In the genomic region with DNA sequence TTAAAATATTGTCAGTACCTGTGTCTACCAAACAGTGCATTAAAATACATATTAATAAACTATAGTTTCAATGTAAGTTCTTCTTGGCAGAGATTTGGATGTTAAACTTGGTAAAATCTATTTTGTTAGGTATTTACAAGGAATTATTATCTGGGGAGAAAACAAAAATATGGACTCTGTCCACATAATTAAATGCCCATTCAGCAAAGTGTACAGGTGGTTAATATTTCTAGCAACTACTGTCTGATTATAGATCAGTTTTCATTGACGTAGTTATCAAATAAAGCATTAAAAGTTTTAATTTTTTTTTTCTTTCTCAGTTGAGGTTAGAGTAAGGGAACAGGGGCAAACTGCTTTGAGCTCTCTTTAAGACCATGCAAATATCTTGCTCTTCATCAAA, we compare ENCODE assay signal across 27 cellular contexts.
"Had no signal": no experiment of that assay in that cellular context is flagged by ENCODE, and none has a peak within 500 bp of the region (broad histone marks: within the 10 kb centered on the region; RNA-seq: fewer than 3 reads in every experiment).

No MANE protein-coding gene starts in this region.

- H3K4me2 ChIP-seq: neural progenitor cell, smooth muscle cell had no signal

- H3K4me1 ChIP-seq: neural progenitor cell, prostate gland, right atrium auricular region, spleen, thyroid gland, upper lobe of left lung had no signal

- H3K9me3 ChIP-seq: pancreas, prostate gland, right atrium auricular region, thoracic aorta, thyroid gland, tibial nerve, upper lobe of left lung, vagina had no signal

- DNase-seq: naive thymus-derived CD4-positive, alpha-beta T cell; natural killer cell; occipital lobe; pancreas; retina; spleen; stimulated activated CD4-positive, alpha-beta T cell treated with anti-CD3 and anti-CD28 coated beads, Interleukin-12 subunit alpha, Interleukin-12 subunit beta, amount 100 ng/mL, for 4 hours; stimulated activated CD4-positive, alpha-beta T cell treated with anti-CD3 and anti-CD28 coated beads, Interleukin-1b, Interleukin-23, amount 100 ng/mL, for 48 hours; stimulated activated CD4-positive, alpha-beta T cell treated with anti-CD3 and anti-CD28 coated beads, Interleukin-4, amount 100 ng/mL, for 1 hour; stimulated activated CD4-positive, alpha-beta T cell treated with anti-CD3 and anti-CD28 coated beads, Interleukin-4, amount 100 ng/mL, for 4 hours; stimulated activated CD8-positive, alpha-beta memory T cell treated with anti-CD3 and anti-CD28 coated beads, Interleukin-4, amount 100 ng/mL, for 48 hours; stimulated activated naive CD4-positive, alpha-beta T cell; stomach; thyroid gland; trophoblast cell; upper lobe of left lung had no signal

- FAIRE-seq: pancreas, urothelium cell line had no signal

- ATAC-seq: naive thymus-derived CD4-positive, alpha-beta T cell; natural killer cell; pancreas; sciatic nerve; stimulated activated memory B cell treated with anti-CD40 and anti-IgM and Interleukin-4, amounts not matched to agents 10 μg/mL and 1 μg/mL and 100 μg/mL, for 72 hours had no signal

- H3K27me3 ChIP-seq: neural progenitor cell, pancreas, right atrium auricular region, spleen, stomach, thyroid gland, tibial nerve, upper lobe of left lung, vagina had no signal

- H3K9ac ChIP-seq: neural progenitor cell had no signal

- H3K36me3 ChIP-seq: neural progenitor cell, pancreas, prostate gland, thoracic aorta, thyroid gland, upper lobe of left lung, vagina had no signal

- H3K27ac ChIP-seq: neural progenitor cell, pancreas, prostate gland, right atrium auricular region, skin epidermis, spleen, stomach, thoracic aorta, thyroid gland, tibial nerve, upper lobe of left lung, vagina had no signal

- H3K4me3 ChIP-seq: neural progenitor cell, pancreas, prostate gland, right atrium auricular region, skin epidermis, smooth muscle cell, spleen, stomach, thoracic aorta, thyroid gland, tibial nerve, upper lobe of left lung, vagina had no signal

- H2AFZ ChIP-seq: neural progenitor cell had no signal
